ENCODE assay signal across 14 cellular contexts in the genomic region with DNA sequence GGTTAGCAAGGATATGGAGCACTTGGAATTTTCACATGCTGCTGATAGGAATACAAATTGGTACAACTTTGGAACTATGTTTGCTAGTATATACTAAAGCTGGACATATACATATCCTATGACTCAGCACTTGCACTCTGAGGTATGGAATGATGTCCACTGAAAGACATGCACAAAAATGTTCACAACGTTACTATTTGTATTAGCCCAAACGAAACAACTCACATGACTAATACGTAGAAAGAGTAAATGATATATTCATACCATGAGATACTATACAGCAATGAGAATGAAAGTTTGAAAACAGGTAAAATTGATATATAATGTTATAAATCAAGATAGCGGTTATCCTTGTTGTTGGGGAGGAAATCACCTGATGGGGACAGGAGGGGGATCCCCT. TPM values are rescaled to one million over a fixed set of nuclear protein-coding genes. Genes with fewer than 3 reads are reported as not detected.
DNase-seq lines count a peak whose midpoint lies in the region; ATAC-seq and TF ChIP-seq lines count a peak whose summit lies in the region.
"Had no signal": no experiment of that assay in that cellular context is flagged by ENCODE, and none has a peak within 500 bp of the region (broad histone marks: within the 10 kb centered on the region; RNA-seq: fewer than 3 reads in every experiment).

No MANE protein-coding gene starts in this region.

- no peaks in the 10 kb centered on the region for H3K36me3 ChIP-seq in H7 (replicated peaks; ENCODE audit: control insufficient read depth, insufficient read depth, low read length)
- H3K36me3 ChIP-seq: WERI-Rb-1 had no signal

- H3K27me3 ChIP-seq in foreskin keratinocyte (no peaks in the 10 kb centered on the region), H7 (ENCODE audit: control insufficient read depth, insufficient read depth, low read length) (no peaks in the 10 kb centered on the region)

- DNase-seq in foreskin keratinocyte, result peak; percentile 56 to 77
- no peak for DNase-seq in sciatic nerve (ENCODE audit: low spot score)
- no peak for DNase-seq in NCI-H1105 treated with DMSO at 0.1 percent for 48 hours (lab: John Stamatoyannopoulos, UW)
- no peak for DNase-seq in stimulated activated CD4-positive, alpha-beta T cell treated with anti-CD3 and anti-CD28 coated beads, Interleukin-4, amount 100 ng/mL, for 1 hour
- DNase-seq in H7, result no peak
- DNase-seq: Caco-2, GM23248, MV-4-11, NCI-H524 treated with DMSO at 0.1 percent for 48 hours, posterior cingulate gyrus, WERI-Rb-1 had no signal

- H3K4me1 ChIP-seq in foreskin keratinocyte, result peaks cover 19% of the 10 kb centered on the region
- H3K4me1 ChIP-seq: Caco-2 had no signal

- ATAC-seq in GM18517 (IDR thresholded peaks at IDR 0.05; ENCODE audit: unreplicated experiment) (peak; percentile 54), GM21515 (IDR thresholded peaks at IDR 0.05; ENCODE audit: unreplicated experiment) (peak; percentile 48), HG03469 (IDR thresholded peaks at IDR 0.05; ENCODE audit: unreplicated experiment) (peak; percentile 64), foreskin keratinocyte (peak; percentile 61), sciatic nerve (no peak)

- no peak overlapping the region for H3K4me3 ChIP-seq in H7 (ENCODE audit: insufficient read depth, low read depth, low read length)
- H3K4me3 ChIP-seq: GM23248 had no signal

- H3K27ac ChIP-seq in foreskin keratinocyte, result no peak overlapping the region
- H3K27ac ChIP-seq: GM23248, WERI-Rb-1 had no signal

- intact Hi-C loops in sciatic nerve (cut with DNase I), result no loop called here

- TF ChIP-seq CTCF in foreskin keratinocyte (conservative IDR thresholded peaks at IDR 0.05), result no peak

RNA-seq across cellular contexts. Expression of gene CDC42SE2, which starts 45.5 kb away (rescaled TPM):
- 23.7 and 24.8 TPM in 2 replicates for total RNA-seq in foreskin keratinocyte
- polyA plus RNA-seq in foreskin keratinocyte, result 8.8 and 10.4 TPM in 2 replicates
- 29.7 TPM for total RNA-seq in sciatic nerve
- 25.9 and 36.6 TPM in 2 replicates for total RNA-seq in H7 (2014; rRNA removed; shearing (Covaris generic))

RNA-seq across cellular contexts. Expression of gene LYRM7, which starts 47.6 kb away (rescaled TPM):
- total RNA-seq in foreskin keratinocyte, result 5.0 and 8.0 TPM in 2 replicates
- 3.4 and 4.2 TPM in 2 replicates for polyA plus RNA-seq in foreskin keratinocyte
- total RNA-seq in sciatic nerve, result 14.2 TPM
- total RNA-seq in H7 (2014; rRNA removed; shearing (Covaris generic)), result 4.5 and 9.3 TPM in 2 replicates

RNA-seq across cellular contexts. Expression of gene HINT1, which starts 53.3 kb away (rescaled TPM):
- total RNA-seq in foreskin keratinocyte, result 355 TPM in 2 replicates
- polyA plus RNA-seq in foreskin keratinocyte, result 619 and 631 TPM in 2 replicates
- 121 TPM for total RNA-seq in sciatic nerve
- 330 and 344 TPM in 2 replicates for total RNA-seq in H7 (2014; rRNA removed; shearing (Covaris generic))

Comparison
In these comparisons a context has a peak if more than half of its experiments do, and no peak if none do; other contexts are left out.
1. DNase-seq: peak in foreskin keratinocyte (2 of 2); none in sciatic nerve (single experiment), NCI-H1105 treated with DMSO at 0.1 percent for 48 hours (single experiment), stimulated activated CD4-positive, alpha-beta T cell treated with anti-CD3 and anti-CD28 coated beads, Interleukin-4, amount 100 ng/mL, for 1 hour (single experiment) and H7 (single experiment).